31 cellular contexts compared by ENCODE assay signal in the genomic region with DNA sequence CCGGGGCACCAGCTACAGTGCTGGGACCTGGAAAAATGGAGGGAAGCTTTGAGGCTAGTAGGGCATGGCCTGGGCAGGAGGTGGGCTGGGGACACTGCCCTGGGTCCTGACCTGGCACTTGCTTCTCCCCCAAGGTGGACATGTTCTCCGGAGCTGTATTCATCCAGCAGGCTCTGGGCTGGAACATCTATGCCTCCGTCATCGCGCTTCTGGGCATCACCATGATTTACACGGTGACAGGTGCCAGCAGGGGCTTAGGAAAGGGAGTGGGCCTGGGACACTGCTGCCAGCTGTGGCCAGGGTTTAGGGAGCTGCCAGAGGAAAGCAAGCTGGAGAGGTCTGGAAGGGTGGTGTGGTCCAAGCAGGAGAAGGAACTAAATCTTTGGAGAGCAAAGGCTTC. TPM values are rescaled to one million over a fixed set of nuclear protein-coding genes. Genes with fewer than 3 reads are reported as not detected.
DNase-seq lines count a peak whose midpoint lies in the region; ATAC-seq and TF ChIP-seq lines count a peak whose summit lies in the region.
"Had no signal": no experiment of that assay in that cellular context is flagged by ENCODE, and none has a peak within 500 bp of the region (broad histone marks: within the 10 kb centered on the region; RNA-seq: fewer than 3 reads in every experiment).

No MANE protein-coding gene starts in this region.

- POLR2A ChIA-PET in WTC11 (lab: Charles Lee) = interaction anchor here (1.0 to 1.3 kb wide), 2 partner anchors 8 to 10 kb away, joined by 3 to 4 read pairs; no protein-coding TSS in a partner anchor

- H3K4ac ChIP-seq in mesenchymal stem cell (ENCODE audit: low read depth in 1 of 2, low read length in 2 of 2) = no peak overlapping the region

- no peak overlapping the region for H2BK5ac ChIP-seq in mesenchymal stem cell (ENCODE audit: low read depth, low read length, poor library complexity, severe bottlenecking)

- H3K4me3 Mint-ChIP-seq in activated naive CD4-positive, alpha-beta T cell treated with anti-CD3 and anti-CD28 coated beads, Interleukin-2, amount 50 U/mL, for 24 hours = peak overlapping the region; percentile 90
- H3K4me3 Mint-ChIP-seq in WTC11 = peak overlapping the region; percentile 24; the same call in 1 of the 2 replicates
- H3K4me3 Mint-ChIP-seq in stimulated activated naive CD8-positive, alpha-beta T cell treated with anti-CD3 and anti-CD28 coated beads, Interleukin-15, amount 100 ng/mL, for 72 hours = peak overlapping the region; percentile 2 to 94

- H2AK5ac ChIP-seq in mesenchymal stem cell (ENCODE audit: low read length, severe bottlenecking) = peak overlapping the region; percentile 19

- no peak for DNase-seq in activated naive CD4-positive, alpha-beta T cell treated with anti-CD3 and anti-CD28 coated beads, Interleukin-2, amount 50 U/mL, for 72 hours (ENCODE audit: low spot score in 2 of 2)
- DNase-seq in WTC11 (ENCODE audit: low spot score) (no peak), mesenchymal stem cell (no peak), NCI-H1417 (lab: John Stamatoyannopoulos, UW) (no peak)
- DNase-seq in stimulated activated naive CD8-positive, alpha-beta T cell treated with anti-CD3 and anti-CD28 coated beads, Interleukin-15, amount 100 ng/mL, for 72 hours = no peak
- DNase-seq in stimulated activated CD4-positive, alpha-beta T cell treated with anti-CD3 and anti-CD28 coated beads, Interleukin-4, amount 100 ng/mL, for 24 hours = no peak
- DNase-seq: activated CD8-positive, alpha-beta T cell treated with anti-CD3 and anti-CD28 coated beads, Interleukin-2, amount 10 ng/mL, durations not matched to agents 7 days and 5 days; activated naive CD4-positive, alpha-beta T cell treated with anti-CD3 and anti-CD28 coated beads, Interleukin-2, amount 50 U/mL, for 16 hours; activated T-cell treated with anti-CD3 and anti-CD28 coated beads, Interleukin-2, amount 50 U/mL, for 1 hour; DMS53; effector CD4-positive, alpha-beta T cell; erythroblast; foreskin keratinocyte; GF-D8; H9; IMR-90; islet precursor cell; NCI-H1092 treated with DMSO at 0.1 percent for 48 hours; NCI-H2029 treated with DMSO at 0.1 percent for 48 hours; NK-92 treated with Interleukin-12 subunit alpha and Interleukin-12 subunit beta, amount 100 ng/mL, for 24 hours; SK-N-SH had no signal

- no peak overlapping the region for H2BK12ac ChIP-seq in mesenchymal stem cell (ENCODE audit: low read length in 2 of 2)

- H3K14ac ChIP-seq in mesenchymal stem cell (ENCODE audit: low read length in 2 of 2) = no peak overlapping the region

- CTCF ChIA-PET in WTC11 (lab: Charles Lee) = interaction anchor here (1.0 to 2.9 kb wide), 5 partner anchors 9 to 228 kb away, joined by 3 to 26 read pairs (median 5); no protein-coding TSS in a partner anchor

- TF ChIP-seq CTCF in WTC11 (IDR thresholded peaks at IDR 0.05) = no peak

- peaks cover 3 to 26% of the 10 kb centered on the region in 2 experiments for H3K36me3 ChIP-seq in mesenchymal stem cell (ENCODE audit: control insufficient read depth in 1 of 2, insufficient read depth in 2 of 2, low read depth in 1 of 2, low read length in 2 of 2)
- H3K36me3 ChIP-seq: pancreas, Peyer's patch had no signal

- H2BK15ac ChIP-seq in mesenchymal stem cell (ENCODE audit: low read depth, poor library complexity, severe bottlenecking) = no peak overlapping the region

- H3K27me3 ChIP-seq in mesenchymal stem cell (ENCODE audit: control insufficient read depth in 1 of 2, insufficient read depth in 1 of 2, low read length in 2 of 2) = peaks cover 0 to 71% of the 10 kb centered on the region in 2 experiments
- H3K27me3 ChIP-seq: pancreas, Peyer's patch had no signal

- no peak for ATAC-seq in activated naive CD4-positive, alpha-beta T cell treated with anti-CD3 and anti-CD28 coated beads, Interleukin-2, amount 50 U/mL, for 72 hours
- ATAC-seq in WTC11 = no peak
- no peak for ATAC-seq in stimulated activated naive CD8-positive, alpha-beta T cell treated with anti-CD3 and anti-CD28 coated beads, Interleukin-15, amount 100 ng/mL, for 72 hours
- ATAC-seq in esophagus mucosa = no peak
- ATAC-seq: activated CD8-positive, alpha-beta T cell treated with anti-CD3 and anti-CD28 coated beads, Interleukin-2, amount 10 ng/mL, durations not matched to agents 7 days and 5 days; foreskin keratinocyte; pancreas; right cardiac atrium had no signal

- no peak overlapping the region for H3K9ac ChIP-seq in mesenchymal stem cell (ENCODE audit: low read length)
- H3K9ac ChIP-seq: SK-N-SH had no signal

- H3K18ac ChIP-seq in mesenchymal stem cell (ENCODE audit: low read depth in 1 of 2, low read length in 2 of 2) = no peak overlapping the region

- H3K4me1 Mint-ChIP-seq in activated naive CD4-positive, alpha-beta T cell treated with anti-CD3 and anti-CD28 coated beads, Interleukin-2, amount 50 U/mL, for 24 hours = peaks cover 13% of the 10 kb centered on the region
- H3K4me1 Mint-ChIP-seq in WTC11 = peaks cover 8% of the 10 kb centered on the region
- peaks cover 20% of the 10 kb centered on the region for H3K4me1 Mint-ChIP-seq in stimulated activated naive CD8-positive, alpha-beta T cell treated with anti-CD3 and anti-CD28 coated beads, Interleukin-15, amount 100 ng/mL, for 72 hours

- no peak overlapping the region for H3K23ac ChIP-seq in mesenchymal stem cell (ENCODE audit: low read length in 2 of 2)

- no peak overlapping the region for H3K4me2 ChIP-seq in mesenchymal stem cell (ENCODE audit: low read length, poor library complexity, severe bottlenecking)
- H3K4me2 ChIP-seq: SK-N-SH had no signal

- H3K9me3 ChIP-seq in mesenchymal stem cell (ENCODE audit: control insufficient read depth, low read length) = no peaks in the 10 kb centered on the region
- H3K9me3 ChIP-seq: pancreas, SK-N-SH had no signal

- no peak overlapping the region for H4K91ac ChIP-seq in mesenchymal stem cell (ENCODE audit: low read length)

- H3K4me3 ChIP-seq in mesenchymal stem cell (ENCODE audit: insufficient read depth in 1 of 2, low read depth in 1 of 2, low read length in 2 of 2) = no peak overlapping the region
- H3K4me3 ChIP-seq: pancreas had no signal

- H3K79me1 ChIP-seq in mesenchymal stem cell (replicated peaks; ENCODE audit: low read length, poor library complexity, severe bottlenecking) = no peaks in the 10 kb centered on the region

- H3K9me3 Mint-ChIP-seq in activated naive CD4-positive, alpha-beta T cell treated with anti-CD3 and anti-CD28 coated beads, Interleukin-2, amount 50 U/mL, for 24 hours = no peaks in the 10 kb centered on the region
- no peaks in the 10 kb centered on the region for H3K9me3 Mint-ChIP-seq in activated naive CD4-positive, alpha-beta T cell treated with anti-CD3 and anti-CD28 coated beads, Interleukin-2, amount 50 U/mL, for 72 hours
- no peaks in the 10 kb centered on the region for H3K9me3 Mint-ChIP-seq in WTC11
- H3K9me3 Mint-ChIP-seq in stimulated activated naive CD8-positive, alpha-beta T cell treated with anti-CD3 and anti-CD28 coated beads, Interleukin-15, amount 100 ng/mL, for 72 hours = no peaks in the 10 kb centered on the region

- no peak overlapping the region for H4K8ac ChIP-seq in mesenchymal stem cell (ENCODE audit: low read length)

- no peak overlapping the region for H3K27ac ChIP-seq in mesenchymal stem cell (ENCODE audit: low read length, poor library complexity, severe bottlenecking)
- H3K27ac ChIP-seq: C4-2B, foreskin keratinocyte, pancreas had no signal

- 86% methylated on average over 6 of the region's 6 CpGs for WGBS in mesenchymal stem cell

- H3K27ac Mint-ChIP-seq in activated naive CD4-positive, alpha-beta T cell treated with anti-CD3 and anti-CD28 coated beads, Interleukin-2, amount 50 U/mL, for 24 hours = no peak overlapping the region
- H3K27ac Mint-ChIP-seq in activated naive CD4-positive, alpha-beta T cell treated with anti-CD3 and anti-CD28 coated beads, Interleukin-2, amount 50 U/mL, for 72 hours = no peak overlapping the region
- H3K27ac Mint-ChIP-seq in WTC11 = no peak overlapping the region
- no peak overlapping the region for H3K27ac Mint-ChIP-seq in stimulated activated naive CD8-positive, alpha-beta T cell treated with anti-CD3 and anti-CD28 coated beads, Interleukin-15, amount 100 ng/mL, for 72 hours
- H3K27ac Mint-ChIP-seq: activated CD8-positive, alpha-beta T cell treated with anti-CD3 and anti-CD28 coated beads, Interleukin-2, amount 10 ng/mL, durations not matched to agents 7 days and 5 days had no signal

- H3K27me3 Mint-ChIP-seq in activated naive CD4-positive, alpha-beta T cell treated with anti-CD3 and anti-CD28 coated beads, Interleukin-2, amount 50 U/mL, for 24 hours = no peaks in the 10 kb centered on the region
- peaks cover 89% of the 10 kb centered on the region for H3K27me3 Mint-ChIP-seq in WTC11 (ENCODE audit: low read depth)
- peaks cover 10% of the 10 kb centered on the region for H3K27me3 Mint-ChIP-seq in stimulated activated naive CD8-positive, alpha-beta T cell treated with anti-CD3 and anti-CD28 coated beads, Interleukin-15, amount 100 ng/mL, for 72 hours

- no peaks in the 10 kb centered on the region for H3K36me3 Mint-ChIP-seq in activated naive CD4-positive, alpha-beta T cell treated with anti-CD3 and anti-CD28 coated beads, Interleukin-2, amount 50 U/mL, for 24 hours
- no peaks in the 10 kb centered on the region for H3K36me3 Mint-ChIP-seq in activated naive CD4-positive, alpha-beta T cell treated with anti-CD3 and anti-CD28 coated beads, Interleukin-2, amount 50 U/mL, for 72 hours
- H3K36me3 Mint-ChIP-seq in WTC11 = peaks cover 4% of the 10 kb centered on the region; the same call in 1 of the 2 replicates

- no peak overlapping the region for H2AFZ ChIP-seq in mesenchymal stem cell (ENCODE audit: low read depth, low read length)

- peaks cover 44% of the 10 kb centered on the region for H3K4me1 ChIP-seq in mesenchymal stem cell (ENCODE audit: control insufficient read depth, insufficient read depth, low read depth, low read length)
- H3K4me1 ChIP-seq: foreskin keratinocyte had no signal

- no peak overlapping the region for H2BK120ac ChIP-seq in mesenchymal stem cell (ENCODE audit: low read depth, low read length)

RNA-seq across cellular contexts. Expression of gene SLC5A2, which starts 3.1 kb away (rescaled TPM):
- under 1 TPM; 0.31 to 0.91 TPM for total RNA-seq in activated naive CD4-positive, alpha-beta T cell treated with anti-CD3 and anti-CD28 coated beads, Interleukin-2, amount 50 U/mL, for 72 hours
- total RNA-seq in WTC11 (2021) (0.83 to 1.7 TPM (median 1.1 TPM) in 3 replicates), esophagus mucosa (0.12 TPM)
- polyA plus RNA-seq in mesenchymal stem cell (2013, experiment 1 of 2) = not detected
- polyA plus RNA-seq in mesenchymal stem cell (2013, experiment 2 of 2) = not detected
- total RNA-seq: astrocyte, chondrocyte, IMR-90, right cardiac atrium, subcutaneous adipose tissue had no signal
- polyA plus RNA-seq: IMR-90 had no signal

RNA-seq across cellular contexts. Expression of gene TGFB1I1, which starts 14.1 kb away (rescaled TPM):
- 1 to 10 TPM in 1 of 2 donors, under 1 TPM in 1; 0.73 to 4.0 TPM for total RNA-seq in activated naive CD4-positive, alpha-beta T cell treated with anti-CD3 and anti-CD28 coated beads, Interleukin-2, amount 50 U/mL, for 72 hours
- total RNA-seq in WTC11 (2021) = 4.3 to 5.3 TPM (median 4.6 TPM) in 3 replicates
- 125 TPM for polyA plus RNA-seq in mesenchymal stem cell (2013, experiment 1 of 2)
- 118 TPM for polyA plus RNA-seq in mesenchymal stem cell (2013, experiment 2 of 2)
- total RNA-seq in esophagus mucosa = 4.3 TPM

RNA-seq across cellular contexts. Expression of gene RUSF1, which starts 22.2 kb away (rescaled TPM):
- 10 to 100 TPM; 22.8 to 35.6 TPM for total RNA-seq in activated naive CD4-positive, alpha-beta T cell treated with anti-CD3 and anti-CD28 coated beads, Interleukin-2, amount 50 U/mL, for 72 hours
- total RNA-seq in WTC11 (2021) (35.9 to 41.8 TPM (median 39.4 TPM) in 3 replicates), esophagus mucosa (29.9 TPM)
- polyA plus RNA-seq in mesenchymal stem cell (2013, experiment 1 of 2) = 41.3 TPM
- polyA plus RNA-seq in mesenchymal stem cell (2013, experiment 2 of 2) = 40.4 TPM

RNA-seq across cellular contexts. Expression of gene ARMC5, which starts 26.7 kb away (rescaled TPM):
- total RNA-seq in activated naive CD4-positive, alpha-beta T cell treated with anti-CD3 and anti-CD28 coated beads, Interleukin-2, amount 50 U/mL, for 72 hours = 1 to 10 TPM; 8.6 to 9.2 TPM
- total RNA-seq in WTC11 (2021) (11.3 to 13.2 TPM (median 13.0 TPM) in 3 replicates), esophagus mucosa (9.4 TPM)
- polyA plus RNA-seq in mesenchymal stem cell (2013, experiment 1 of 2) = 5.3 TPM
- polyA plus RNA-seq in mesenchymal stem cell (2013, experiment 2 of 2) = 5.0 TPM

RNA-seq across cellular contexts. Expression of gene AHSP, which starts 41.7 kb away (rescaled TPM):
- total RNA-seq in activated naive CD4-positive, alpha-beta T cell treated with anti-CD3 and anti-CD28 coated beads, Interleukin-2, amount 50 U/mL, for 72 hours = not detected
- total RNA-seq in WTC11 (2021) (0.60 to 0.81 TPM in 2 of 3 replicates, not detected in the other), esophagus mucosa (not detected)
- not detected for polyA plus RNA-seq in mesenchymal stem cell (2013, experiment 1 of 2)
- polyA plus RNA-seq in mesenchymal stem cell (2013, experiment 2 of 2) = not detected
- total RNA-seq: activated CD8-positive, alpha-beta T cell treated with anti-CD3 and anti-CD28 coated beads, Interleukin-2, amount 10 ng/mL, durations not matched to agents 7 days and 5 days; astrocyte; chondrocyte; foreskin keratinocyte; H9; IMR-90; lower leg skin; pancreas; Peyer's patch; right cardiac atrium had no signal
- polyA plus RNA-seq: foreskin keratinocyte, IMR-90, pancreas, right cardiac atrium, SK-N-SH had no signal

Comparison
In these comparisons a context has a peak if more than half of its experiments do, and no peak if none do; other contexts are left out.
1. H3K4me3 Mint-ChIP-seq: peak in every context shown above with its lines; median percentile 90 in activated naive CD4-positive, alpha-beta T cell treated with anti-CD3 and anti-CD28 coated beads, Interleukin-2, amount 50 U/mL, for 24 hours; 48 in stimulated activated naive CD8-positive, alpha-beta T cell treated with anti-CD3 and anti-CD28 coated beads, Interleukin-15, amount 100 ng/mL, for 72 hours; 24 in WTC11.